ENCODE assay signal across 16 cellular contexts in the genomic region with DNA sequence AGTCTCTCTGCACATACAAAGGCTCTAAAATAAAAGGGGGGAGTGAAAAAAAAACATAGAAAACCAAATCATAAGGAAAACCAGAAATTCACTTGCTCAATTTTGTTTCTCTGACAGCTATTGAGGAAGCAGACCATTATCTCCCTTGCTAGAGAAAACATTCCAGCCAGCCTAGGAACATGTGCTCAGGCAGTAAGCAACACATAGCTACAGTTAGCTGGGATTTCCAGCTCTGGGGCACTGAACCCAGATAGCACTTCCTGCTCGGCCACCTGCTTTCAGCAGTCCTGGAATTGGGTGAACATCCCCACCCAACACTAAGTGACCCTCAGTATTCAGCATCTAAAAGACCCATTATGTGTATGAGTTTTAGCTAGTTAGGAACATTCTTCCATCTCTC.
DNase-seq lines count a peak whose midpoint lies in the region; ATAC-seq and TF ChIP-seq lines count a peak whose summit lies in the region.
"Had no signal": no experiment of that assay in that cellular context is flagged by ENCODE, and none has a peak within 500 bp of the region (broad histone marks: within the 10 kb centered on the region; RNA-seq: fewer than 3 reads in every experiment).

No MANE protein-coding gene starts in this region.

- no peak overlapping the region for H3K4ac ChIP-seq in H9 (ENCODE audit: low read depth, low read length)

- H3K27ac Mint-ChIP-seq in H9 (peak overlapping the region in 2 of 3 experiments; percentile 5 to 48; a peak in 1 of 7 replicates), neural crest cell (ENCODE audit: unreplicated experiment) (peak overlapping the region; percentile 84)
- no peak overlapping the region for H3K27ac Mint-ChIP-seq in naive thymus-derived CD8-positive, alpha-beta T cell
- H3K27ac Mint-ChIP-seq: activated naive CD8-positive, alpha-beta T cell had no signal

- H3K9ac ChIP-seq in H9 (ENCODE audit: extremely low read depth, insufficient read length, low read length) (no peak overlapping the region), OCI-LY1 (ENCODE audit: low read length) (no peak overlapping the region)

- ATAC-seq in HG03139 (IDR thresholded peaks at IDR 0.05; ENCODE audit: unreplicated experiment), result no peak
- ATAC-seq in naive thymus-derived CD8-positive, alpha-beta T cell, result no peak

- H4K8ac ChIP-seq in H9 (replicated peaks; ENCODE audit: insufficient read length, low read depth, low read length), result no peak overlapping the region

- H4K20me1 ChIP-seq in H9 (ENCODE audit: control insufficient read depth, insufficient read depth, insufficient read length) (no peaks in the 10 kb centered on the region), OCI-LY1 (ENCODE audit: insufficient read depth, low read length) (no peaks in the 10 kb centered on the region)

- H2BK120ac ChIP-seq in H9 (ENCODE audit: low read depth, low read length, poor library complexity, severe bottlenecking), result no peak overlapping the region

- peaks cover 26 to 30% of the 10 kb centered on the region in 2 experiments for H3K4me1 Mint-ChIP-seq in H9
- peaks cover 9% of the 10 kb centered on the region for H3K4me1 Mint-ChIP-seq in neural crest cell
- peaks cover 6 to 32% (median 24%) of the 10 kb centered on the region in 4 donors for H3K4me1 Mint-ChIP-seq in naive thymus-derived CD8-positive, alpha-beta T cell

- WGBS in H9 (ENCODE audit: extremely low coverage, insufficient read length, low lambda C conversion rate), result no CpG with 5 or more reads among the region's 1 CpG

- H3K36me3 Mint-ChIP-seq in H9 (ENCODE audit: insufficient read depth in 1 of 3, low read depth in 3 of 3), result peaks cover 14 to 32% (median 29%) of the 10 kb centered on the region in 3 experiments
- H3K36me3 Mint-ChIP-seq in neural crest cell (ENCODE audit: low read depth), result peaks cover 3% of the 10 kb centered on the region
- no peaks in the 10 kb centered on the region for H3K36me3 Mint-ChIP-seq in naive thymus-derived CD8-positive, alpha-beta T cell
- H3K36me3 Mint-ChIP-seq: activated naive CD8-positive, alpha-beta T cell had no signal

- POLR2A ChIA-PET in naive thymus-derived CD8-positive, alpha-beta T cell (lab: Charles Lee), result no interaction called here

- no peaks in the 10 kb centered on the region for H3K4me1 ChIP-seq in H9 (ENCODE audit: insufficient read depth, low read length)
- peaks cover 85% of the 10 kb centered on the region for H3K4me1 ChIP-seq in OCI-LY1 (ENCODE audit: insufficient read depth, low read length, severe bottlenecking)

- no peaks in the 10 kb centered on the region for H3K79me1 ChIP-seq in H9 (ENCODE audit: insufficient read depth, low read depth, low read length, poor library complexity, severe bottlenecking)

- H3K27me3 Mint-ChIP-seq in H9 (ENCODE audit: low read depth), result no peaks in the 10 kb centered on the region
- H3K27me3 Mint-ChIP-seq in neural crest cell (ENCODE audit: low read depth), result no peaks in the 10 kb centered on the region
- H3K27me3 Mint-ChIP-seq in naive thymus-derived CD8-positive, alpha-beta T cell, result peaks cover 0 to 4% (median 0%) of the 10 kb centered on the region in 5 donors
- H3K27me3 Mint-ChIP-seq: activated naive CD8-positive, alpha-beta T cell had no signal

- peaks cover 0 to 3% of the 10 kb centered on the region in 2 experiments; a peak in 1 of 5 replicates for H3K9me3 Mint-ChIP-seq in H9
- no peaks in the 10 kb centered on the region for H3K9me3 Mint-ChIP-seq in neural crest cell
- H3K9me3 Mint-ChIP-seq in naive thymus-derived CD8-positive, alpha-beta T cell, result no peaks in the 10 kb centered on the region

- no peaks in the 10 kb centered on the region for H3K79me2 ChIP-seq in H9 (ENCODE audit: insufficient read depth, low read length)
- no peaks in the 10 kb centered on the region for H3K79me2 ChIP-seq in OCI-LY1 (ENCODE audit: insufficient read depth, low read length)

- no peak overlapping the region for H2BK20ac ChIP-seq in H9 (ENCODE audit: low read depth, low read length, poor library complexity, severe bottlenecking)

- intact Hi-C loops in dorsolateral prefrontal cortex (cut with DNase I), result loop anchor here in 1 of 2 donors (5.0 kb wide), 1 partner anchor 151 kb away; no protein-coding TSS in a partner anchor

- H3K36me3 ChIP-seq in OCI-LY1 (ENCODE audit: insufficient read depth, low read length), result no peaks in the 10 kb centered on the region

- H2AFZ ChIP-seq in H9 (ENCODE audit: low read length), result no peak overlapping the region
- H2AFZ ChIP-seq in OCI-LY1 (ENCODE audit: low read length), result no peak overlapping the region

- H3T11ph ChIP-seq in H9 (ENCODE audit: low read length), result no peak overlapping the region

- H2BK12ac ChIP-seq in H9 (ENCODE audit: insufficient read length, low read depth, low read length), result no peak overlapping the region

- no peak overlapping the region for H3K56ac ChIP-seq in H9 (ENCODE audit: insufficient read length, low read depth, low read length)

- no peaks in the 10 kb centered on the region for H3F3A ChIP-seq in OCI-LY1 (ENCODE audit: insufficient read depth, low read length)

- H3K4me3 Mint-ChIP-seq in H9, result no peak overlapping the region
- no peak overlapping the region for H3K4me3 Mint-ChIP-seq in neural crest cell
- H3K4me3 Mint-ChIP-seq in naive thymus-derived CD8-positive, alpha-beta T cell, result no peak overlapping the region
- H3K4me3 Mint-ChIP-seq: activated naive CD8-positive, alpha-beta T cell had no signal

- no peak overlapping the region for H3K18ac ChIP-seq in H9 (ENCODE audit: insufficient read length, low read depth, low read length)

- H2BK15ac ChIP-seq in H9 (ENCODE audit: low read depth, low read length), result no peak overlapping the region

- H3K27me3 ChIP-seq in H9 (ENCODE audit: insufficient read depth, low read length) (no peaks in the 10 kb centered on the region), OCI-LY1 (ENCODE audit: insufficient read depth, low read length) (no peaks in the 10 kb centered on the region), dorsolateral prefrontal cortex (no peaks in the 10 kb centered on the region)

- H2AK5ac ChIP-seq in H9 (ENCODE audit: insufficient read length, low read length), result no peak overlapping the region

- H3K9me2 ChIP-seq in OCI-LY1 (ENCODE audit: low read depth, low read length), result no peaks in the 10 kb centered on the region

- H3K4me3 ChIP-seq in OCI-LY1 (ENCODE audit: low read depth, low read length, poor library complexity, severe bottlenecking), result no peak overlapping the region
- peak overlapping the region in 1 of 59 donors; percentile 6 for H3K4me3 ChIP-seq in dorsolateral prefrontal cortex

- no peak overlapping the region for H4K91ac ChIP-seq in H9 (ENCODE audit: insufficient read length, low read depth, low read length)

- H3K23me2 ChIP-seq in H9 (ENCODE audit: insufficient read length, low read depth, low read length, poor library complexity, severe bottlenecking), result no peaks in the 10 kb centered on the region

- H3K23ac ChIP-seq in H9 (ENCODE audit: insufficient read length, low read depth, low read length), result no peak overlapping the region

- H2BK5ac ChIP-seq in H9 (ENCODE audit: insufficient read length, low read length), result no peak overlapping the region

- no peak overlapping the region for H3K4me2 ChIP-seq in H9 (ENCODE audit: insufficient read depth, insufficient read length, low read length)
- no peak overlapping the region for H3K4me2 ChIP-seq in OCI-LY1 (ENCODE audit: low read length)

- H4K5ac ChIP-seq in H9 (ENCODE audit: insufficient read length, low read depth, low read length), result no peak overlapping the region

- no peak for DNase-seq in H9
- DNase-seq in dorsolateral prefrontal cortex, result no peak
- DNase-seq in neural crest cell (ENCODE audit: low read depth, low spot score), result no peak
- no peak for DNase-seq in activated T-cell treated with anti-CD3 and anti-CD28 coated beads, Interleukin-2, amount 50 U/mL, for 48 hours
- DNase-seq in naive thymus-derived CD8-positive, alpha-beta T cell, result no peak
- no peak for DNase-seq in stimulated activated CD4-positive, alpha-beta T cell treated with anti-CD3 and anti-CD28 coated beads, Interleukin-1b, Interleukin-23, amount 100 ng/mL, for 48 hours
- DNase-seq: activated CD4-positive, alpha-beta T cell treated with anti-CD3 and anti-CD28 coated beads, Interleukin-2, amount 50 U/mL, for 48 hours; activated T-cell treated with anti-CD3 and anti-CD28 coated beads, Interleukin-2, amount 50 U/mL, for 1 hour; AML-193; effector CD4-positive, alpha-beta T cell; NCI-H774; stimulated activated CD4-positive, alpha-beta T cell treated with anti-CD3 and anti-CD28 coated beads, Interleukin-4, amount 100 ng/mL, for 1 hour had no signal

- H3K27ac ChIP-seq in H9 (ENCODE audit: insufficient read length, low read depth, low read length), result no peak overlapping the region
- peak overlapping the region; percentile 93 for H3K27ac ChIP-seq in OCI-LY1 (ENCODE audit: low read depth, low read length, poor library complexity, severe bottlenecking)
- H3K27ac ChIP-seq in dorsolateral prefrontal cortex, result peak overlapping the region in 38 of 59 donors; percentile 1 to 71 (median 44)
- H3K27ac ChIP-seq: VCaP had no signal

- H3K9me3 ChIP-seq in H9 (ENCODE audit: control insufficient read depth, low read depth, low read length), result no peaks in the 10 kb centered on the region
- H3K9me3 ChIP-seq in OCI-LY1 (ENCODE audit: low read length), result no peaks in the 10 kb centered on the region

- TF ChIP-seq CTCF in H9 (conservative IDR thresholded peaks at IDR 0.05) (no peak), OCI-LY1 (IDR thresholded peaks at IDR 0.05; ENCODE audit: low read length) (no peak), dorsolateral prefrontal cortex (IDR thresholded peaks at IDR 0.05 in 54 of 56, conservative IDR thresholded peaks at IDR 0.05 in 2 of 56; ENCODE audit: low read depth in 1 of 56, partially characterized antibody in 56 of 56) (no peak), neural crest cell (conservative IDR thresholded peaks at IDR 0.05) (no peak)

- no peak overlapping the region for H3K14ac ChIP-seq in H9 (ENCODE audit: insufficient read depth, low read length)

Comparison
In these comparisons a context has a peak if more than half of its experiments do, and no peak if none do; other contexts are left out.
1. H3K27ac Mint-ChIP-seq: peak in H9 (2 of 3) and neural crest cell (single experiment); none in naive thymus-derived CD8-positive, alpha-beta T cell (0 of 10).